Comparison of ENCODE assay signal across 30 cellular contexts in the genomic region with DNA sequence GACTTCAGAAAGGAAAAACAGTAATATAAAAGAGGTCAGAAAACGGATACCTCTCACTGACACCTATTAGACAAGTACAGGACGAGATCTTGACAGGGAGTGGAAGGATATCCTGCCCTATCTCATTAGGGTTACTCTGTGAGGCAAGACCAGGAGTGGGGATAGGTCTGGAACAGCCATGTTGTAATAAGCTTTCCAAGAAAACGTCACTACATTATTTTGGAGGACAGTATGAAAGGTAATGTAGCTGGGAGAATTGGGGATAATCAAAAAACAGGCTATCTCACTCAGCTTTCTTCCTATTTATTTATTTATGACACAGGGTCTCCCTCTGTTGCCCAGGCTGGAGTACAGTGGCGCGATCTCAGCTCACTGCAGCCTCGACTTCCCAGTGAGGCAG.
"Had no signal": no experiment of that assay in that cellular context is flagged by ENCODE, and none has a peak within 500 bp of the region (broad histone marks: within the 10 kb centered on the region; RNA-seq: fewer than 3 reads in every experiment).

No MANE protein-coding gene starts in this region.

- H3K27ac ChIP-seq: adrenal gland, coronary artery had no signal

- ATAC-seq: activated T-helper 17 cell treated with anti-CD3 and anti-CD28 coated beads, Interleukin-2, amount 50 U/mL, for 72 hours; T-cell had no signal

- H3K27me3 ChIP-seq: adrenal gland, MG63 had no signal

- DNase-seq: activated B cell treated with CpG ODN at 0.5 μM for 24 hours; activated CD4-positive, alpha-beta memory T cell treated with anti-CD3 and anti-CD28 coated beads for 36 hours; activated CD4-positive, alpha-beta T cell treated with anti-CD3 and anti-CD28 coated beads for 1 hour; activated CD4-positive, alpha-beta T cell treated with anti-CD3 and anti-CD28 coated beads, Interleukin-2, amount 10 ng/mL, durations not matched to agents 7 days and 5 days; activated CD8-positive, alpha-beta memory T cell treated with anti-CD3 and anti-CD28 coated beads for 24 hours; activated gamma-delta T cell; activated naive CD4-positive, alpha-beta T cell treated with anti-CD3 and anti-CD28 coated beads for 36 hours; activated naive CD8-positive, alpha-beta T cell treated with anti-CD3 and anti-CD28 coated beads, Interleukin-2, amount 10 ng/mL, durations not matched to agents 7 days and 5 days; activated T-cell treated with anti-CD3 and anti-CD28 coated beads, Interleukin-2, amount 50 U/mL, for 48 hours; adrenal gland; anterior cingulate cortex; caudate nucleus; MG63; MV-4-11; NCI-H1092 treated with DMSO at 0.1 percent for 48 hours; NCI-H1417 treated with DMSO at 0.1 percent for 48 hours; NCI-H1694 treated with DMSO at 0.1 percent for 48 hours; NCI-H2029 treated with DMSO at 0.1 percent for 48 hours; NCI-H345; NCI-H510A; NCI-H526 treated with DMSO at 0.1 percent for 48 hours; NCI-H82; NK-92 treated with Interleukin-12 subunit alpha and Interleukin-12 subunit beta, amount 100 ng/mL, for 24 hours; SIG-M5; T-cell; T-helper 2 cell; T1000 had no signal

- H3K9me3 ChIP-seq: adrenal gland, MG63 had no signal

- H3K4me3 ChIP-seq: adrenal gland, coronary artery, MG63 had no signal

- H3K4me1 ChIP-seq: adrenal gland had no signal

- H3K36me3 ChIP-seq: adrenal gland, MG63 had no signal

- FAIRE-seq: TTC549 had no signal
